Comparison of ENCODE assay signal across 1 cellular context in genomic region chr13:51280379-51280940, GRCh38.
TF ChIP-seq lines count a peak whose summit lies in the region.

No MANE protein-coding gene starts in this region.

TF ChIP-seq in WTC11, 78 proteins besides CTCF, POLR2A, EP300 and RAD21 (continued from another document):
- no peak for TF ChIP-seq ESRRA (CRISPR knock-in tag; IDR thresholded peaks at IDR 0.05; ENCODE audit: borderline replicate concordance)
- TF ChIP-seq ZNF232 (CRISPR knock-in tag; IDR thresholded peaks at IDR 0.05), result no peak
- TF ChIP-seq, protein P1, sequence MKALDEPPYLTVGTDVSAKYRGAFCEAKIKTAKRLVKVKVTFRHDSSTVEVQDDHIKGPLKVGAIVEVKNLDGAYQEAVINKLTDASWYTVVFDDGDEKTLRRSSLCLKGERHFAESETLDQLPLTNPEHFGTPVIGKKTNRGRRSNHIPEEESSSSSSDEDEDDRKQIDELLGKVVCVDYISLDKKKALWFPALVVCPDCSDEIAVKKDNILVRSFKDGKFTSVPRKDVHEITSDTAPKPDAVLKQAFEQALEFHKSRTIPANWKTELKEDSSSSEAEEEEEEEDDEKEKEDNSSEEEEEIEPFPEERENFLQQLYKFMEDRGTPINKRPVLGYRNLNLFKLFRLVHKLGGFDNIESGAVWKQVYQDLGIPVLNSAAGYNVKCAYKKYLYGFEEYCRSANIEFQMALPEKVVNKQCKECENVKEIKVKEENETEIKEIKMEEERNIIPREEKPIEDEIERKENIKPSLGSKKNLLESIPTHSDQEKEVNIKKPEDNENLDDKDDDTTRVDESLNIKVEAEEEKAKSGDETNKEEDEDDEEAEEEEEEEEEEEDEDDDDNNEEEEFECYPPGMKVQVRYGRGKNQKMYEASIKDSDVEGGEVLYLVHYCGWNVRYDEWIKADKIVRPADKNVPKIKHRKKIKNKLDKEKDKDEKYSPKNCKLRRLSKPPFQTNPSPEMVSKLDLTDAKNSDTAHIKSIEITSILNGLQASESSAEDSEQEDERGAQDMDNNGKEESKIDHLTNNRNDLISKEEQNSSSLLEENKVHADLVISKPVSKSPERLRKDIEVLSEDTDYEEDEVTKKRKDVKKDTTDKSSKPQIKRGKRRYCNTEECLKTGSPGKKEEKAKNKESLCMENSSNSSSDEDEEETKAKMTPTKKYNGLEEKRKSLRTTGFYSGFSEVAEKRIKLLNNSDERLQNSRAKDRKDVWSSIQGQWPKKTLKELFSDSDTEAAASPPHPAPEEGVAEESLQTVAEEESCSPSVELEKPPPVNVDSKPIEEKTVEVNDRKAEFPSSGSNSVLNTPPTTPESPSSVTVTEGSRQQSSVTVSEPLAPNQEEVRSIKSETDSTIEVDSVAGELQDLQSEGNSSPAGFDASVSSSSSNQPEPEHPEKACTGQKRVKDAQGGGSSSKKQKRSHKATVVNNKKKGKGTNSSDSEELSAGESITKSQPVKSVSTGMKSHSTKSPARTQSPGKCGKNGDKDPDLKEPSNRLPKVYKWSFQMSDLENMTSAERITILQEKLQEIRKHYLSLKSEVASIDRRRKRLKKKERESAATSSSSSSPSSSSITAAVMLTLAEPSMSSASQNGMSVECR (CRISPR knock-in tag; IDR thresholded peaks at IDR 0.05; ENCODE audit: borderline replicate concordance), result no peak
